ENCODE assay signal across 22 cellular contexts in genomic region chr2:11799826-11800225, GRCh38.
"Had no signal": no experiment of that assay in that cellular context is flagged by ENCODE, and none has a peak within 500 bp of the region (broad histone marks: within the 10 kb centered on the region; RNA-seq: fewer than 3 reads in every experiment).

No MANE protein-coding gene starts in this region.

- H3K27me3 ChIP-seq: dorsolateral prefrontal cortex, gastrocnemius medialis, neutrophil, spleen, transverse colon, upper lobe of right lung, uterus had no signal

- H3K4me1 ChIP-seq: spleen, transverse colon, upper lobe of right lung, uterus had no signal

- H3K27ac ChIP-seq: dorsolateral prefrontal cortex, epithelial cell of prostate, gastrocnemius medialis, neutrophil, parathyroid adenoma, skin epidermis, spleen, transverse colon, upper lobe of right lung, uterus had no signal

- H3K4me3 ChIP-seq: dorsolateral prefrontal cortex, gastrocnemius medialis, lung, mucosa of descending colon, skin epidermis, spleen, transverse colon, upper lobe of right lung, uterus had no signal

- ATAC-seq: esophagus mucosa; gastrocnemius medialis; left lobe of liver; mucosa of descending colon; natural killer cell treated with Interleukin-12 subunit alpha and Interleukin-12 subunit beta and Interleukin-15 and Interleukin-18, amount 100 ng/mL, for 72 hours; right cardiac atrium; stimulated activated naive B cell treated with anti-CD40 and anti-IgM and Interleukin-4, amounts not matched to agents 10 μg/mL and 1 μg/mL and 100 μg/mL, for 72 hours; upper lobe of right lung had no signal

- DNase-seq: cortex of kidney; dorsolateral prefrontal cortex; effector CD4-positive, alpha-beta T cell; foreskin fibroblast; gastrocnemius medialis; mucosa of descending colon; naive B cell; right cardiac atrium; spleen; stimulated activated CD4-positive, alpha-beta T cell treated with anti-CD3 and anti-CD28 coated beads, Interleukin-4, amount 100 ng/mL, for 4 hours; stimulated activated naive B cell treated with anti-CD40 and anti-IgM and Interleukin-4, amounts not matched to agents 10 μg/mL and 1 μg/mL and 100 μg/mL, for 72 hours; transverse colon; upper lobe of right lung; uterus had no signal

- H3K9me3 ChIP-seq: gastrocnemius medialis, mucosa of descending colon, neutrophil, spleen, transverse colon, upper lobe of right lung, uterus had no signal

- H3K36me3 ChIP-seq: neutrophil, uterus had no signal
